ENCODE assay signal across 1 cellular context in genomic region chr11:58726594-58727414, GRCh38.
TF ChIP-seq lines count a peak whose summit lies in the region.

No MANE protein-coding gene starts in this region.

TF ChIP-seq in K562, 482 proteins besides CTCF, POLR2A, EP300 and RAD21 (continued from another document and continues in another):
- TF ChIP-seq BRF2 (IDR thresholded peaks at IDR 0.05; ENCODE audit: borderline replicate concordance, insufficient read depth, insufficient read length) (no peak), FOXK2 (conservative IDR thresholded peaks at IDR 0.05 in 1 of 2, IDR thresholded peaks at IDR 0.05 in 1 of 2; ENCODE audit: low read depth in 2 of 2) (0 out of 4 replicates have a peak, but pooled peaks of 1 of the 2 experiments have one; percentile 30), ARID1B (IDR thresholded peaks at IDR 0.05) (peak; percentile 87), NR2C1 (IDR thresholded peaks at IDR 0.05) (no peak), NR2C1 (tag; IDR thresholded peaks at IDR 0.05) (peak; percentile 26; the same call in 1 of the 2 replicates), GATAD2A (IDR thresholded peaks at IDR 0.05) (peak; percentile 69; the same call in 1 of the 2 replicates), CBX3 (IDR thresholded peaks at IDR 0.05; ENCODE audit: borderline replicate concordance in 1 of 2, low read length in 2 of 2) (no peak), SMAD4 (CRISPR knock-in tag; conservative IDR thresholded peaks at IDR 0.05) (no peak; the same call in 1 of the 2 replicates), DIDO1 (tag; IDR thresholded peaks at IDR 0.05; ENCODE audit: low read depth) (no peak), TEAD4 (IDR thresholded peaks at IDR 0.05; ENCODE audit: low read length) (peak; percentile 74), TEAD4 (CRISPR knock-in tag; IDR thresholded peaks at IDR 0.05; ENCODE audit: borderline replicate concordance) (no peak), SPI1 (IDR thresholded peaks at IDR 0.05; ENCODE audit: borderline replicate concordance, low read depth, low read length) (peak; percentile 90), CREM (IDR thresholded peaks at IDR 0.05; ENCODE audit: low read depth) (no peak), DPF2 (IDR thresholded peaks at IDR 0.05) (peak; percentile 77), TRIM24 (IDR thresholded peaks at IDR 0.05) (peak; percentile 16 to 52; a peak in 2 of 4 replicates), DACH1 (IDR thresholded peaks at IDR 0.05; ENCODE audit: partially characterized antibody) (peak; percentile 47), RHOXF2B (CRISPR knock-in tag; conservative IDR thresholded peaks at IDR 0.05) (no peak), ZNF282 (CRISPR knock-in tag; IDR thresholded peaks at IDR 0.05) (no peak), ZNF512 (tag; IDR thresholded peaks at IDR 0.05) (no peak), RAD51 (IDR thresholded peaks at IDR 0.05; ENCODE audit: borderline replicate concordance, low read depth) (peak; percentile 76), PRDM10 (IDR thresholded peaks at IDR 0.05; ENCODE audit: partially characterized antibody) (peak; percentile 39), CBFA2T2 (conservative IDR thresholded peaks at IDR 0.05) (peak; percentile 78), TEAD1 (CRISPR knock-in tag; IDR thresholded peaks at IDR 0.05) (no peak), CCNT2 (IDR thresholded peaks at IDR 0.05; ENCODE audit: borderline replicate concordance, extremely low read depth, insufficient read length, low read depth, low read length) (no peak), BHLHE40 (IDR thresholded peaks at IDR 0.05; ENCODE audit: low read length) (0 out of 2 replicates have a peak, but pooled peaks have one; percentile 60), MEIS2 (IDR thresholded peaks at IDR 0.05; ENCODE audit: partially characterized antibody) (peak; percentile 94), XRCC4 (IDR thresholded peaks at IDR 0.05; ENCODE audit: extremely low read depth, insufficient read depth, insufficient read length) (no peak), E2F4 (CRISPR knock-in tag; IDR thresholded peaks at IDR 0.05; ENCODE audit: low read depth) (no peak), NFYB (IDR thresholded peaks at IDR 0.05; ENCODE audit: extremely low read depth, insufficient read length) (no peak), HDAC1 (IDR thresholded peaks at IDR 0.05) (peak in 1 of 2 experiments; percentile 84; a peak in 2 of 4 replicates), ZNF830 (CRISPR knock-in tag; IDR thresholded peaks at IDR 0.05) (no peak), GMEB1 (CRISPR knock-in tag; IDR thresholded peaks at IDR 0.05) (no peak), BRCA1 (IDR thresholded peaks at IDR 0.05) (no peak), BRCA1 (CRISPR knock-in tag; IDR thresholded peaks at IDR 0.05) (no peak), NCOA1 (IDR thresholded peaks at IDR 0.05; ENCODE audit: low read depth) (0 out of 2 replicates have a peak, but pooled peaks have one; percentile 15), OTX1 (CRISPR knock-in tag; IDR thresholded peaks at IDR 0.05) (no peak), FOXP1 (CRISPR knock-in tag; IDR thresholded peaks at IDR 0.05) (no peak), ZNF121 (CRISPR knock-in tag; conservative IDR thresholded peaks at IDR 0.05) (no peak), TOE1 (IDR thresholded peaks at IDR 0.05; ENCODE audit: borderline replicate concordance) (peak; percentile 23; the same call in 1 of the 2 replicates), TOE1 (CRISPR knock-in tag; IDR thresholded peaks at IDR 0.05; ENCODE audit: borderline replicate concordance, low read depth) (no peak), MAFF (IDR thresholded peaks at IDR 0.05; ENCODE audit: low read length) (peak; percentile 44; the same call in 1 of the 2 replicates), HEY1 (CRISPR knock-in tag; IDR thresholded peaks at IDR 0.05; ENCODE audit: borderline replicate concordance) (no peak), MYNN (IDR thresholded peaks at IDR 0.05) (peak; percentile 89), MYNN (CRISPR knock-in tag; IDR thresholded peaks at IDR 0.05) (no peak), CXXC5 (CRISPR knock-in tag; IDR thresholded peaks at IDR 0.05) (no peak), PHTF2 (CRISPR knock-in tag; IDR thresholded peaks at IDR 0.05) (no peak), L3MBTL2 (IDR thresholded peaks at IDR 0.05) (peak; percentile 84), THRA (IDR thresholded peaks at IDR 0.05) (no peak), YY1 (IDR thresholded peaks at IDR 0.05; ENCODE audit: borderline replicate concordance in 1 of 3, control insufficient read depth in 1 of 3, extremely low read depth in 1 of 3, insufficient read depth in 3 of 3, insufficient read length in 1 of 3, insufficient replicate concordance in 2 of 3, low read depth in 1 of 3, low read length in 2 of 3) (no peak), SMARCA4 (IDR thresholded peaks at IDR 0.05) (peak; percentile 72; the same call in 1 of the 2 replicates)
- TF ChIP-seq, protein P1, sequence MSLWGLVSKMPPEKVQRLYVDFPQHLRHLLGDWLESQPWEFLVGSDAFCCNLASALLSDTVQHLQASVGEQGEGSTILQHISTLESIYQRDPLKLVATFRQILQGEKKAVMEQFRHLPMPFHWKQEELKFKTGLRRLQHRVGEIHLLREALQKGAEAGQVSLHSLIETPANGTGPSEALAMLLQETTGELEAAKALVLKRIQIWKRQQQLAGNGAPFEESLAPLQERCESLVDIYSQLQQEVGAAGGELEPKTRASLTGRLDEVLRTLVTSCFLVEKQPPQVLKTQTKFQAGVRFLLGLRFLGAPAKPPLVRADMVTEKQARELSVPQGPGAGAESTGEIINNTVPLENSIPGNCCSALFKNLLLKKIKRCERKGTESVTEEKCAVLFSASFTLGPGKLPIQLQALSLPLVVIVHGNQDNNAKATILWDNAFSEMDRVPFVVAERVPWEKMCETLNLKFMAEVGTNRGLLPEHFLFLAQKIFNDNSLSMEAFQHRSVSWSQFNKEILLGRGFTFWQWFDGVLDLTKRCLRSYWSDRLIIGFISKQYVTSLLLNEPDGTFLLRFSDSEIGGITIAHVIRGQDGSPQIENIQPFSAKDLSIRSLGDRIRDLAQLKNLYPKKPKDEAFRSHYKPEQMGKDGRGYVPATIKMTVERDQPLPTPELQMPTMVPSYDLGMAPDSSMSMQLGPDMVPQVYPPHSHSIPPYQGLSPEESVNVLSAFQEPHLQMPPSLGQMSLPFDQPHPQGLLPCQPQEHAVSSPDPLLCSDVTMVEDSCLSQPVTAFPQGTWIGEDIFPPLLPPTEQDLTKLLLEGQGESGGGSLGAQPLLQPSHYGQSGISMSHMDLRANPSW (CRISPR knock-in tag; IDR thresholded peaks at IDR 0.05), result no peak
- TF ChIP-seq, protein P2, sequence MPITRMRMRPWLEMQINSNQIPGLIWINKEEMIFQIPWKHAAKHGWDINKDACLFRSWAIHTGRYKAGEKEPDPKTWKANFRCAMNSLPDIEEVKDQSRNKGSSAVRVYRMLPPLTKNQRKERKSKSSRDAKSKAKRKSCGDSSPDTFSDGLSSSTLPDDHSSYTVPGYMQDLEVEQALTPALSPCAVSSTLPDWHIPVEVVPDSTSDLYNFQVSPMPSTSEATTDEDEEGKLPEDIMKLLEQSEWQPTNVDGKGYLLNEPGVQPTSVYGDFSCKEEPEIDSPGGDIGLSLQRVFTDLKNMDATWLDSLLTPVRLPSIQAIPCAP (CRISPR knock-in tag; IDR thresholded peaks at IDR 0.05; ENCODE audit: borderline replicate concordance), result no peak
- TF ChIP-seq, protein P3, sequence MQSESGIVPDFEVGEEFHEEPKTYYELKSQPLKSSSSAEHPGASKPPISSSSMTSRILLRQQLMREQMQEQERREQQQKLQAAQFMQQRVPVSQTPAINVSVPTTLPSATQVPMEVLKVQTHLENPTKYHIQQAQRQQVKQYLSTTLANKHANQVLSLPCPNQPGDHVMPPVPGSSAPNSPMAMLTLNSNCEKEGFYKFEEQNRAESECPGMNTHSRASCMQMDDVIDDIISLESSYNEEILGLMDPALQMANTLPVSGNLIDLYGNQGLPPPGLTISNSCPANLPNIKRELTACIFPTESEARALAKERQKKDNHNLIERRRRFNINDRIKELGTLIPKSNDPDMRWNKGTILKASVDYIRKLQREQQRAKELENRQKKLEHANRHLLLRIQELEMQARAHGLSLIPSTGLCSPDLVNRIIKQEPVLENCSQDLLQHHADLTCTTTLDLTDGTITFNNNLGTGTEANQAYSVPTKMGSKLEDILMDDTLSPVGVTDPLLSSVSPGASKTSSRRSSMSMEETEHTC (IDR thresholded peaks at IDR 0.05), result 0 out of 2 replicates have a peak, but pooled peaks have one; percentile 28
- TF ChIP-seq, protein P4, sequence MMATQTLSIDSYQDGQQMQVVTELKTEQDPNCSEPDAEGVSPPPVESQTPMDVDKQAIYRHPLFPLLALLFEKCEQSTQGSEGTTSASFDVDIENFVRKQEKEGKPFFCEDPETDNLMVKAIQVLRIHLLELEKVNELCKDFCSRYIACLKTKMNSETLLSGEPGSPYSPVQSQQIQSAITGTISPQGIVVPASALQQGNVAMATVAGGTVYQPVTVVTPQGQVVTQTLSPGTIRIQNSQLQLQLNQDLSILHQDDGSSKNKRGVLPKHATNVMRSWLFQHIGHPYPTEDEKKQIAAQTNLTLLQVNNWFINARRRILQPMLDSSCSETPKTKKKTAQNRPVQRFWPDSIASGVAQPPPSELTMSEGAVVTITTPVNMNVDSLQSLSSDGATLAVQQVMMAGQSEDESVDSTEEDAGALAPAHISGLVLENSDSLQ (IDR thresholded peaks at IDR 0.05), result peak; percentile 62
